In the genomic region with DNA sequence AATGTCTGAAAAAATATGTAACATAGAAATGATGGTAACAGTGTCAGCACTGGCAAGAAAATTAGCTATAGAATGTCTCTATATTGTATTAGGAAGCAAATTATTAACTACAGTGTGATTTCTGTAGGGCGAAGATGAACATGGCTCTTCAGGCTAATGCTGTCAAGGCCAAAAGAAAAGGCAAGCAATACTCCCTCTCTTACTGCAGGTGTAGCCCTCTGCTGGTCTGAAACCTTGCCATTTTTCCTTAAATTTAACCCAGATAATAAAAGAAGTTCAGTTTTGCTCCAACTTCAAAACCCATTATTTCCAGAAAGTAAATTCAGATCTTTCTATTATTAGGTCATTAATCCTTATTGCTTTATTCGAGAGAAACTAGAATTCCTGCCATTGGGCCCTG, we compare ENCODE assay signal across 19 cellular contexts.
DNase-seq lines count a peak whose midpoint lies in the region; ATAC-seq and TF ChIP-seq lines count a peak whose summit lies in the region.
"Had no signal": no experiment of that assay in that cellular context is flagged by ENCODE, and none has a peak within 500 bp of the region (broad histone marks: within the 10 kb centered on the region; RNA-seq: fewer than 3 reads in every experiment).

No MANE protein-coding gene starts in this region.

- H3K4me3 ChIP-seq in AG09309 (ENCODE audit: control insufficient read depth, low read depth, low read length) (no peak overlapping the region), body of pancreas (no peak overlapping the region), breast epithelium (no peak overlapping the region)
- H3K4me3 ChIP-seq: GM23248, lower lobe of right lung had no signal

- ATAC-seq in body of pancreas (no peak), GM21526 (IDR thresholded peaks at IDR 0.05; ENCODE audit: low FRiP score, unreplicated experiment) (no peak)
- ATAC-seq: activated CD4-positive, alpha-beta T cell treated with anti-CD3 and anti-CD28 coated beads for 36 hours; lower lobe of right lung; naive thymus-derived CD4-positive, alpha-beta T cell had no signal

- TF ChIP-seq POLR2A in body of pancreas (IDR thresholded peaks at IDR 0.05) (no peak), breast epithelium (IDR thresholded peaks at IDR 0.05) (no peak)

- intact Hi-C loops in body of pancreas (cut with DNase I) (no loop called here), breast epithelium (cut with DNase I; ENCODE audit: low total_unique reads) (no loop called here)

- H3K27me3 ChIP-seq in body of pancreas (no peaks in the 10 kb centered on the region), breast epithelium (no peaks in the 10 kb centered on the region)

- no peaks in the 10 kb centered on the region for H3K4me1 ChIP-seq in body of pancreas
- H3K4me1 ChIP-seq in breast epithelium: no peaks in the 10 kb centered on the region
- H3K4me1 ChIP-seq: lower lobe of right lung had no signal

- H3K9me3 ChIP-seq in body of pancreas (no peaks in the 10 kb centered on the region), breast epithelium (no peaks in the 10 kb centered on the region)
- H3K9me3 ChIP-seq: lower lobe of right lung had no signal

- WGBS in body of pancreas, 2 donors: 84 to 86% methylated on average over 2 of the region's 2 CpGs

- TF ChIP-seq CTCF in AG09309 (IDR thresholded peaks at IDR 0.05; ENCODE audit: control insufficient read depth, insufficient read depth, low read depth, low read length, missing control alignments) (peak; percentile 14), body of pancreas (IDR thresholded peaks at IDR 0.05) (peak in 5 of 7 experiments; percentile 8 to 39 (median 19)), breast epithelium (IDR thresholded peaks at IDR 0.05) (no peak)

- no peak overlapping the region for H3K27ac ChIP-seq in body of pancreas
- H3K27ac ChIP-seq in breast epithelium: no peak overlapping the region
- H3K27ac ChIP-seq: GM23248, lower lobe of right lung had no signal

- DNase-seq in AG09309 (ENCODE audit: low read depth) (no peak), HuH-7 (ENCODE audit: low spot score) (peak; percentile 1), body of pancreas (no peak), iPS-NIHi7 (ENCODE audit: extremely low spot score) (peak; percentile 24), occipital lobe (lab: John Stamatoyannopoulos, UW) (no peak), breast epithelium (ENCODE audit: low spot score in 2 of 2) (no peak)
- no peak for DNase-seq in activated T-cell treated with anti-CD3 and anti-CD28 coated beads, Interleukin-2, amount 50 U/mL, for 1 hour
- DNase-seq: activated CD4-positive, alpha-beta T cell treated with anti-CD3 and anti-CD28 coated beads for 36 hours; activated CD8-positive, alpha-beta memory T cell treated with anti-CD3 and anti-CD28 coated beads, Interleukin-2, amount 50 U/mL, for 48 hours; activated naive CD4-positive, alpha-beta T cell treated with anti-CD3 and anti-CD28 coated beads for 36 hours; DMS53; effector memory CD4-positive, alpha-beta T cell; GM23248; lower lobe of right lung; naive thymus-derived CD4-positive, alpha-beta T cell; NCI-H1092; retina; stimulated activated CD4-positive, alpha-beta T cell treated with anti-CD3 and anti-CD28 coated beads, Interleukin-1b, Interleukin-23, amount 100 ng/mL, for 48 hours had no signal

- H3K36me3 ChIP-seq in body of pancreas (replicated peaks in 1 of 2; ENCODE audit: insufficient read depth in 1 of 2, low read depth in 2 of 2): no peaks in the 10 kb centered on the region
- H3K36me3 ChIP-seq in breast epithelium: no peaks in the 10 kb centered on the region
- H3K36me3 ChIP-seq: lower lobe of right lung had no signal

Comparison
In these comparisons a context has a peak if more than half of its experiments do, and no peak if none do; other contexts are left out.
1. DNase-seq: peak in HuH-7 (single experiment) and iPS-NIHi7 (single experiment); none in AG09309 (single experiment), body of pancreas (0 of 4), activated T-cell treated with anti-CD3 and anti-CD28 coated beads, Interleukin-2, amount 50 U/mL, for 1 hour (single experiment), occipital lobe (single experiment) and breast epithelium (0 of 2).
2. CTCF ChIP-seq: peak in AG09309 (single experiment) and body of pancreas (5 of 7); none in breast epithelium (0 of 3).